In the genomic region with DNA sequence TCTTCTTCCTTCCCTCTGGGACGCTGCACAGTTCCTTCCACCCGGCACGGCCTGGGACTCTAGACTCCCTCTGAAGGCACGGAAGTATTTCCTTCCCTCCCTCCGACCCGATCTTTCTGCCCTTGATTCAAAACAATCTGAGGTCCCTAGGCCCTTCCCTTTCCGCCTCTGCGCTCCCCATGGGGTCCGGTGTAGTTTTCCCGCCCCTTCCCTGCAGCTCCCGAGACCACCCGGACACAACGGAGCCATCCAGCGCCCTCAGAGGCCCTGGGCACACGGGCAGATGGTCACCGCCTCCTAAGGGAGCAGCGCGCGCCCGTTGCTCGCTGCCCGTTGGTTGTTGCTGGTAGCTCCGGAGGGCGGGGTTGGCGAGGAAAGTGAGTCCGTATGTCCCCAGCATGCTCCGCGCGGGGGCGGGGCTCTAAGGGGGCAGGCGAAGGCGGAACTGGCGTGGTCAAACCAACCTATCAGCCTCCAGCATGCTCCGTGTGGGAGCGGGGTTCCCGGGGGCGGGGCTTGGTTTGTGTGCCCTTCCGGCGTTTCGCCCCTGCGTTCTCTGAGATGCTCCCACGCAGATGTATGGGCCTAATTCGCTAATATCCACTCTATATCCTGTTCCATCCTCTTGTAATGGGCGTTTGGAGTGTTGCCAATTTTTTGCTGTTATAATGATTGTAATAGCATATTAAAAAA, we compare ENCODE assay signal across 8 cellular contexts. TPM values are rescaled to one million over a fixed set of nuclear protein-coding genes. Genes with fewer than 3 reads are reported as not detected.
A peak's percentile ranks its signal among the peaks of the same experiment; 100 is the strongest.
DNase-seq lines count a peak whose midpoint lies in the region; ATAC-seq and TF ChIP-seq lines count a peak whose summit lies in the region.

No MANE protein-coding gene starts in this region.

- no peaks in the 10 kb centered on the region for H3K79me2 ChIP-seq in osteoblast (ENCODE audit: insufficient read depth, low read length)

- DNase-seq in NCI-H1105 (lab: John Stamatoyannopoulos, UW): peak; percentile 99
- DNase-seq in SKM-1 (lab: John Stamatoyannopoulos, UW; ENCODE audit: unreplicated experiment): peak; percentile 94
- DNase-seq in activated naive CD8-positive, alpha-beta T cell treated with anti-CD3 and anti-CD28 coated beads, Interleukin-2, amount 10 ng/mL, durations not matched to agents 7 days and 5 days: peak; percentile 99
- peak; percentile 98 to 100 (median 100) for DNase-seq in head of caudate nucleus
- DNase-seq in osteoblast (ENCODE audit: insufficient read length, low spot score, missing footprints): peak; percentile 99
- DNase-seq in thoracic aorta (ENCODE audit: low spot score): peak; percentile 100

- TF ChIP-seq CTCF in osteoblast (IDR thresholded peaks at IDR 0.05; ENCODE audit: extremely low read depth, low read depth, low read length): no peak
- no peak for TF ChIP-seq CTCF in thoracic aorta (IDR thresholded peaks at IDR 0.05)

- POLR2A ChIA-PET in activated naive CD8-positive, alpha-beta T cell treated with anti-CD3 and anti-CD28 coated beads, Interleukin-2, amount 10 ng/mL, durations not matched to agents 7 days and 5 days (lab: Charles Lee): interaction anchor here (0.6 to 4.6 kb wide), 10 partner anchors 10 to 641 kb away, joined by 3 to 53 read pairs (median 4); partner anchors contain the start of genes ADORA2A, CABIN1, GUCD1 and MIF

- ATAC-seq in HG02642 (IDR thresholded peaks at IDR 0.05; ENCODE audit: poor library complexity, unreplicated experiment) (peak; percentile 96), thoracic aorta (ENCODE audit: insufficient number of reproducible peaks, low FRiP score, low read depth) (peak; percentile 79)
- ATAC-seq in activated naive CD8-positive, alpha-beta T cell treated with anti-CD3 and anti-CD28 coated beads, Interleukin-2, amount 10 ng/mL, durations not matched to agents 7 days and 5 days (ENCODE audit: low read depth): peak; percentile 99

- H3K4me1 Mint-ChIP-seq in activated naive CD8-positive, alpha-beta T cell treated with anti-CD3 and anti-CD28 coated beads, Interleukin-2, amount 10 ng/mL, durations not matched to agents 7 days and 5 days: peaks cover 29% of the 10 kb centered on the region

- H3K9me3 ChIP-seq in osteoblast (ENCODE audit: low read depth, low read length) (no peaks in the 10 kb centered on the region), thoracic aorta (no peaks in the 10 kb centered on the region)

- H3K4me1 ChIP-seq in osteoblast (ENCODE audit: insufficient read depth, low read length) (peaks cover 6% of the 10 kb centered on the region), thoracic aorta (ENCODE audit: control insufficient read depth in 1 of 2, low read depth in 2 of 2) (peaks cover 3 to 6% of the 10 kb centered on the region in 2 donors)

- peak overlapping the region; percentile 93 for H3K4me3 Mint-ChIP-seq in activated naive CD8-positive, alpha-beta T cell treated with anti-CD3 and anti-CD28 coated beads, Interleukin-2, amount 10 ng/mL, durations not matched to agents 7 days and 5 days

- H2AFZ ChIP-seq in osteoblast (ENCODE audit: low read length): peak overlapping the region; percentile 92

- H3K27me3 Mint-ChIP-seq in activated naive CD8-positive, alpha-beta T cell treated with anti-CD3 and anti-CD28 coated beads, Interleukin-2, amount 10 ng/mL, durations not matched to agents 7 days and 5 days: no peaks in the 10 kb centered on the region

- H3K36me3 Mint-ChIP-seq in activated naive CD8-positive, alpha-beta T cell treated with anti-CD3 and anti-CD28 coated beads, Interleukin-2, amount 10 ng/mL, durations not matched to agents 7 days and 5 days: peaks cover 31% of the 10 kb centered on the region

- TF ChIP-seq POLR2A in GM10847 (IDR thresholded peaks at IDR 0.05; ENCODE audit: extremely low read depth, insufficient read length): peak; percentile 95

- no peaks in the 10 kb centered on the region for H3K27me3 ChIP-seq in osteoblast (ENCODE audit: insufficient read depth, low read length)
- no peaks in the 10 kb centered on the region for H3K27me3 ChIP-seq in thoracic aorta (replicated peaks; ENCODE audit: insufficient read depth)

- H3K4me3 ChIP-seq in osteoblast (ENCODE audit: insufficient read depth, low read length): peak overlapping the region; percentile 82
- peak overlapping the region; percentile 80 for H3K4me3 ChIP-seq in thoracic aorta

- H3K27ac Mint-ChIP-seq in activated naive CD8-positive, alpha-beta T cell treated with anti-CD3 and anti-CD28 coated beads, Interleukin-2, amount 10 ng/mL, durations not matched to agents 7 days and 5 days: peak overlapping the region; percentile 96

- H3K36me3 ChIP-seq in osteoblast (ENCODE audit: insufficient read depth, low read length): no peaks in the 10 kb centered on the region
- no peaks in the 10 kb centered on the region for H3K36me3 ChIP-seq in thoracic aorta

- H3K9me3 Mint-ChIP-seq in activated naive CD8-positive, alpha-beta T cell treated with anti-CD3 and anti-CD28 coated beads, Interleukin-2, amount 10 ng/mL, durations not matched to agents 7 days and 5 days: no peaks in the 10 kb centered on the region

- intact Hi-C loops in head of caudate nucleus (cut with DNase I): loop anchor here (10.0 kb wide), 1 partner anchor 61 kb away; the partner anchor contains the start of gene DDT

- no peaks in the 10 kb centered on the region for H4K20me1 ChIP-seq in osteoblast (ENCODE audit: insufficient read depth, low read length)

- H3K27ac ChIP-seq in osteoblast (ENCODE audit: low read depth, low read length) (peak overlapping the region; percentile 85), thoracic aorta (peak overlapping the region; percentile 76 to 81)

- peak overlapping the region; percentile 99 for H3K4me2 ChIP-seq in osteoblast (ENCODE audit: insufficient read depth, low read length)

RNA-seq across cellular contexts. Expression of gene MIF, which starts 19.6 kb away (rescaled TPM):
- 100 to 1,000 TPM; 776 to 848 TPM for total RNA-seq in activated naive CD8-positive, alpha-beta T cell treated with anti-CD3 and anti-CD28 coated beads, Interleukin-2, amount 10 ng/mL, durations not matched to agents 7 days and 5 days
- total RNA-seq in osteoblast (123 and 131 TPM in 2 replicates), thoracic aorta (100 to 1,000 TPM; 152 to 157 TPM)

RNA-seq across cellular contexts. Expression of gene GSTT2B, which starts 47.2 kb away (rescaled TPM):
- total RNA-seq in activated naive CD8-positive, alpha-beta T cell treated with anti-CD3 and anti-CD28 coated beads, Interleukin-2, amount 10 ng/mL, durations not matched to agents 7 days and 5 days: not detected
- 2.4 and 13.8 TPM in 2 replicates for total RNA-seq in osteoblast
- total RNA-seq in thoracic aorta: 1 to 10 TPM in 1 of 2 donors, not detected in 1; 3.6 TPM

RNA-seq across cellular contexts. Expression of gene DDTL, which starts 52.9 kb away (rescaled TPM):
- total RNA-seq in activated naive CD8-positive, alpha-beta T cell treated with anti-CD3 and anti-CD28 coated beads, Interleukin-2, amount 10 ng/mL, durations not matched to agents 7 days and 5 days: not detected
- total RNA-seq in osteoblast: 1.8 TPM in 2 replicates
- total RNA-seq in thoracic aorta: 1 to 10 TPM in 1 of 2 donors, not detected in 1; 5.4 TPM

RNA-seq across cellular contexts. Expression of gene SLC2A11, which starts 56.1 kb away (rescaled TPM):
- total RNA-seq in activated naive CD8-positive, alpha-beta T cell treated with anti-CD3 and anti-CD28 coated beads, Interleukin-2, amount 10 ng/mL, durations not matched to agents 7 days and 5 days: 10 to 100 TPM; 10.0 to 12.1 TPM
- total RNA-seq in osteoblast (14.1 and 20.9 TPM in 2 replicates), thoracic aorta (10 to 100 TPM in 1 of 2 donors, 1 to 10 TPM in 1; 9.2 to 25.5 TPM)

Comparison
In these comparisons a context has a peak if more than half of its experiments do, and no peak if none do; other contexts are left out.
1. Peak in every context shown above with its lines: DNase-seq, ATAC-seq, H3K4me3 ChIP-seq and H3K27ac ChIP-seq.